In the genomic region with DNA sequence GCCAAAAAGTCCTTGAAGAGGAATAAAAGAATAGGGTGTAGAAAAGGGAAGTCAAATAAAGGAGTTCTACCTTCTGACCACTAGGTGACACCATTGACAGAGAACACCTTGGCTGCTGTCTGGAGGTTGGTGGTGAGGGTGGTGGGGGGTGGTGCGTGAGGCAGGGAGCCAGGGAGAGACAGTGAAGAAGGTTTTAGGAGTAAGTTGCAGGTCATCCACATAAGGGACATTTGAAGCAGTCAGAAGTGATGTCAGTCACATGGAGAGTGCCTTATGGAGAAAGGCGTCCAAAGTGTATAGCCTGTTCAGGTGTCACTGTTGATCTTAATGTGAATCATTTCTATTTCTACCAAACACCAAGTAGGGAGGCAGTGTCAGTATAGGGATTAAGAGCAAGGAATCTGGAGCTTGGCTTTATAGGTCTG, we compare ENCODE assay signal across 8 cellular contexts.
DNase-seq lines count a peak whose midpoint lies in the region; TF ChIP-seq lines count a peak whose summit lies in the region.

No MANE protein-coding gene starts in this region.

- intact Hi-C loops in left ventricle myocardium inferior (cut with micrococcal nuclease): no loop called here

- H3K4me1 ChIP-seq in GM23248 (ENCODE audit: insufficient read depth): no peaks in the 10 kb centered on the region
- H3K4me1 ChIP-seq in left ventricle myocardium inferior: no peaks in the 10 kb centered on the region
- no peaks in the 10 kb centered on the region for H3K4me1 ChIP-seq in tibial nerve

- in situ Hi-C loops in GM23248 (cut with MboI): no loop called here

- no peak overlapping the region for H3K4me2 ChIP-seq in GM23248 (ENCODE audit: unreplicated experiment)

- DNase-seq in NCI-H1092 treated with DMSO at 0.1 percent for 48 hours (lab: John Stamatoyannopoulos, UW) (peak; percentile 39), NCI-H1092 (lab: John Stamatoyannopoulos, UW) (no peak), GM23248 (peak; percentile 58), M059J (ENCODE audit: low read depth) (peak; percentile 45), UCSD-AML1 (lab: John Stamatoyannopoulos, UW; ENCODE audit: unreplicated experiment) (peak; percentile 9), left ventricle myocardium inferior (no peak), tibial nerve (ENCODE audit: low spot score in 2 of 2) (no peak), cerebellar nuclear complex (lab: John Stamatoyannopoulos, UW) (no peak)

- H3K36me3 ChIP-seq in GM23248 (ENCODE audit: low read depth) (no peaks in the 10 kb centered on the region), left ventricle myocardium inferior (no peaks in the 10 kb centered on the region), tibial nerve (no peaks in the 10 kb centered on the region)

- no peaks in the 10 kb centered on the region for H3K9me2 ChIP-seq in GM23248 (ENCODE audit: insufficient read depth)

- H3K9me3 ChIP-seq in GM23248 (ENCODE audit: low read depth) (no peaks in the 10 kb centered on the region), left ventricle myocardium inferior (replicated peaks) (peaks cover 5% of the 10 kb centered on the region), tibial nerve (no peaks in the 10 kb centered on the region)

- H4K20me1 ChIP-seq in GM23248 (ENCODE audit: insufficient read depth): no peaks in the 10 kb centered on the region

- no peak for TF ChIP-seq POLR2A in tibial nerve (IDR thresholded peaks at IDR 0.05)

- no peaks in the 10 kb centered on the region for H3F3A ChIP-seq in GM23248 (ENCODE audit: insufficient read depth)

- TF ChIP-seq CTCF in left ventricle myocardium inferior (IDR thresholded peaks at IDR 0.05; ENCODE audit: borderline replicate concordance): peak; percentile 63
- TF ChIP-seq CTCF in tibial nerve (IDR thresholded peaks at IDR 0.05): peak in 4 of 5 experiments; percentile 10 to 34 (median 28)

- H3K9ac ChIP-seq in GM23248: no peak overlapping the region

- H3K4me3 ChIP-seq in GM23248 (no peak overlapping the region), left ventricle myocardium inferior (no peak overlapping the region), tibial nerve (no peak overlapping the region)

- WGBS in GM23248 (ENCODE audit: low coverage in 1 of 2, low lambda C conversion rate in 2 of 2, missing lambda C conversion rate in 2 of 2), 2 experiments: 46 to 47% methylated on average over 2 of the region's 2 CpGs
- WGBS in tibial nerve, 2 donors: 42 to 60% methylated on average over 2 of the region's 2 CpGs

- no peak for TF ChIP-seq EP300 in tibial nerve (IDR thresholded peaks at IDR 0.05)

- H2AFZ ChIP-seq in GM23248: no peak overlapping the region

- no peaks in the 10 kb centered on the region for H3K27me3 ChIP-seq in GM23248 (replicated peaks; ENCODE audit: insufficient read depth)
- no peaks in the 10 kb centered on the region for H3K27me3 ChIP-seq in left ventricle myocardium inferior (ENCODE audit: low read depth)
- H3K27me3 ChIP-seq in tibial nerve: no peaks in the 10 kb centered on the region

- H3K79me2 ChIP-seq in GM23248 (ENCODE audit: insufficient read depth): no peaks in the 10 kb centered on the region

- H3K27ac ChIP-seq in GM23248 (no peak overlapping the region), left ventricle myocardium inferior (replicated peaks) (no peak overlapping the region), tibial nerve (no peak overlapping the region)

Comparison
In these comparisons a context has a peak if more than half of its experiments do, and no peak if none do; other contexts are left out.
1. DNase-seq: peak in NCI-H1092 treated with DMSO at 0.1 percent for 48 hours (single experiment), GM23248 (single experiment), M059J (single experiment) and UCSD-AML1 (single experiment); none in NCI-H1092 (single experiment), left ventricle myocardium inferior (single experiment), tibial nerve (0 of 2) and cerebellar nuclear complex (0 of 2).